ENCODE assay signal across 1 cellular context in the genomic region with DNA sequence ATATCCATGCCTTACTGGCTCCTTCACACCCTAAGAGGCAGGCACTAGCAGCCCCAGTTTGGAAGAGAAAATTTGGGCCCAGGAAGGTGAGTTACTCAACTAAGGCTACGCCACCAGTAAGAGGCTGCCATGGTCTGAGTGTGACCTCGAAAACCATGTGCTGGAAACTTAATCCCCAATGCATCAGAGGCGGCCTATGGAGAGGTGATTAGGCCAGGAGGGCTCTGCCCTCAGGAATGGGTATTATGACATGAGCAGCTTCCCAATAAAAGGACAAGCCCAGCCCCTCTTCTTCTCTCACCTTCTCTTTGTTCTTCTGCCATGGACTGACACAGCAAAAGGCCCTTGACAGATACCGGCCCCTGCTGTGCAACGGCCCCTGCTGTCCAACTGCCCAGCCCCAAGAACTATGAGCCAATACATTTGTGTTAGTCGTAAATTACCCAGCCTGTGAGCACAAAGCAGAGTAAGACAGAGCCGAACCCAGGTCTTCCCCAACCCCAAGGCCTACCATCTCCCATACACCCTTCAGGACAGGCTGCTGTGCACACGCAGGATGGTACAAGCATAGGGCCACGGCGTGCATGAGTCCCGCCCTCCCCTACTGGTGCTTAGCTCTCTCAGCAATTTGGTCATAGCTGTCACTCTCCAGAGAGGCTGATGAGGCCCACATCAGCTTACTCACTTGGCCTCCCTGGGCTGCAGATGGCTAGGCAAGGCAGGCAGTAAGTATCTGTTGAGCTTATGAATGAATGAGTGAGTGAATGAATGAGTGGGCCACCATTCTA.
TF ChIP-seq lines count a peak whose summit lies in the region.

No MANE protein-coding gene starts in this region.

TF ChIP-seq in GM12878, 131 proteins besides CTCF, POLR2A, EP300 and RAD21:
- TF ChIP-seq MYC (IDR thresholded peaks at IDR 0.05; ENCODE audit: insufficient read depth, insufficient read length, insufficient replicate concordance, low read length, severe bottlenecking) (no peak), FOS (IDR thresholded peaks at IDR 0.05; ENCODE audit: borderline replicate concordance, extremely low read depth, insufficient read length) (no peak), IRF4 (IDR thresholded peaks at IDR 0.05; ENCODE audit: low read depth, low read length) (no peak), SREBF1 (IDR thresholded peaks at IDR 0.05; ENCODE audit: low read length) (no peak), SMC3 (IDR thresholded peaks at IDR 0.05; ENCODE audit: borderline replicate concordance, low read length) (no peak), TBL1XR1 (IDR thresholded peaks at IDR 0.05; ENCODE audit: low read depth, low read length) (no peak), RCOR1 (conservative IDR thresholded peaks at IDR 0.05; ENCODE audit: low read depth, low read length) (no peak), ZNF274 (IDR thresholded peaks at IDR 0.05; ENCODE audit: insufficient read depth, insufficient read length) (no peak), WRNIP1 (IDR thresholded peaks at IDR 0.05; ENCODE audit: borderline replicate concordance, low read depth, low read length) (no peak), ELK1 (IDR thresholded peaks at IDR 0.05; ENCODE audit: low read depth, low read length) (no peak), E2F4 (IDR thresholded peaks at IDR 0.05; ENCODE audit: low read depth, low read length) (no peak), FOXK2 (IDR thresholded peaks at IDR 0.05) (no peak), MLLT1 (IDR thresholded peaks at IDR 0.05) (no peak), EED (IDR thresholded peaks at IDR 0.05; ENCODE audit: low read depth) (no peak), SIX5 (IDR thresholded peaks at IDR 0.05; ENCODE audit: low read depth, low read length, severe bottlenecking) (no peak)
- TF ChIP-seq, protein P1, sequence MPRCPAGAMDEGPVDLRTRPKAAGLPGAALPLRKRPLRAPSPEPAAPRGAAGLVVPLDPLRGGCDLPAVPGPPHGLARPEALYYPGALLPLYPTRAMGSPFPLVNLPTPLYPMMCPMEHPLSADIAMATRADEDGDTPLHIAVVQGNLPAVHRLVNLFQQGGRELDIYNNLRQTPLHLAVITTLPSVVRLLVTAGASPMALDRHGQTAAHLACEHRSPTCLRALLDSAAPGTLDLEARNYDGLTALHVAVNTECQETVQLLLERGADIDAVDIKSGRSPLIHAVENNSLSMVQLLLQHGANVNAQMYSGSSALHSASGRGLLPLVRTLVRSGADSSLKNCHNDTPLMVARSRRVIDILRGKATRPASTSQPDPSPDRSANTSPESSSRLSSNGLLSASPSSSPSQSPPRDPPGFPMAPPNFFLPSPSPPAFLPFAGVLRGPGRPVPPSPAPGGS (IDR thresholded peaks at IDR 0.05; ENCODE audit: borderline replicate concordance, insufficient read depth, low read depth, low read length, poor library complexity, severe bottlenecking), result no peak
